Comparison of ENCODE assay signal across 9 cellular contexts in the genomic region with DNA sequence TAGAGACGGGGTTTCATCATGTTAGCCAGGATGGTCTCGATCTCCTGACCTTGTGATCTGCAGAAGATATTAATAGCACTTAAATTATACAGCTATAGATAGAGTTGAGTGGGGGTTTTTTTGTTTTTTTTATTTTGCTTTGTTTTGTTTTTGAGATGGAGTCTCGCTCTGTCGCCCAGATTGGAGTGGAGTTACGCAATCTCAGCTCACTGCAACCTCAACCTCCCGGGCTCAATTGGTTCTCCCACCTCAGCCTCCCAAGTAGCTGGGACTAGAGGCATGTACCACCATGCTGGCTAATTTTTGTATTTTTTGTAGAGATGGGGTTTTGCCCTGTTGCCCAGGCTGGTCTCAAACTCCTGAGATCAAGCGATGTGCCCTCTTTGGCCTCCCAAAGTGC. TPM values are rescaled to one million over a fixed set of nuclear protein-coding genes. Genes with fewer than 3 reads are reported as not detected.
A peak's percentile ranks its signal among the peaks of the same experiment; 100 is the strongest.
DNase-seq lines count a peak whose midpoint lies in the region; FAIRE-seq and TF ChIP-seq lines count a peak whose summit lies in the region.
"Not testable (repeated sequence)": the region's sequence is repeated elsewhere in the genome, so short reads cannot be mapped to it uniquely, and the experiment has no call there.
"Had no signal": no experiment of that assay in that cellular context is flagged by ENCODE, and none has a peak within 500 bp of the region (broad histone marks: within the 10 kb centered on the region; RNA-seq: fewer than 3 reads in every experiment).

No MANE protein-coding gene starts in this region.

- TF ChIP-seq EP300 in Ishikawa (IDR thresholded peaks at IDR 0.05; ENCODE audit: borderline replicate concordance); H1 (IDR thresholded peaks at IDR 0.05; ENCODE audit: borderline replicate concordance in 1 of 2, low read depth in 2 of 2, low read length in 2 of 2): not testable (repeated sequence)

- H2BK15ac ChIP-seq in H1 (ENCODE audit: low read length) = not testable (repeated sequence)

- not testable (repeated sequence) for H4K8ac ChIP-seq in H1 (ENCODE audit: extremely low read depth, insufficient read depth, low read length)

- not testable (repeated sequence) for TF ChIP-seq CTCF in H1 (IDR thresholded peaks at IDR 0.05; ENCODE audit: control extremely low read depth in 1 of 3, insufficient read depth in 1 of 3, low read depth in 1 of 3, low read length in 3 of 3); osteoblast (IDR thresholded peaks at IDR 0.05; ENCODE audit: extremely low read depth, low read depth, low read length)

- not testable (repeated sequence) for H3K18ac ChIP-seq in H1 (ENCODE audit: extremely low read depth, low read length)

- H3K23me2 ChIP-seq in H1 (ENCODE audit: low read depth, low read length) = not testable (repeated sequence)

- H3K23ac ChIP-seq in H1 (ENCODE audit: insufficient read length) = not testable (repeated sequence)

- H3K4me3 ChIP-seq in BLaER1 treated with 17β-estradiol and CSF1 and Interleukin-3, amounts not matched to agents 10 nM and 100 nM; H1 (ENCODE audit: extremely low read depth in 1 of 4, insufficient read depth in 2 of 4, low read depth in 3 of 4, low read length in 4 of 4); osteoblast (ENCODE audit: insufficient read depth, low read length): not testable (repeated sequence)

- not testable (repeated sequence) for H3K14ac ChIP-seq in H1 (ENCODE audit: insufficient read length)

- H4K91ac ChIP-seq in H1 (replicated peaks; ENCODE audit: insufficient read length, low read length) = not testable (repeated sequence)

- not testable (repeated sequence) for H3K27ac ChIP-seq in BLaER1 treated with 17β-estradiol and CSF1 and Interleukin-3, amounts not matched to agents 10 nM and 100 nM; H1 (ENCODE audit: low read depth, low read length); osteoblast (ENCODE audit: low read depth, low read length)

- H3K27me3 ChIP-seq in BLaER1 treated with 17β-estradiol and CSF1 and Interleukin-3, amounts not matched to agents 10 nM and 100 nM; H1 (replicated peaks in 1 of 4; ENCODE audit: control insufficient read depth in 3 of 4, extremely low read depth in 1 of 4, insufficient read depth in 3 of 4, low read length in 3 of 4); osteoblast (ENCODE audit: insufficient read depth, low read length): not testable (repeated sequence)

- H3K79me2 ChIP-seq in H1 (ENCODE audit: control insufficient read depth in 1 of 2, insufficient read depth in 2 of 2, low read length in 2 of 2) = not testable (repeated sequence)
- H3K79me2 ChIP-seq in osteoblast (ENCODE audit: insufficient read depth, low read length) = peaks cover 12% of the 10 kb centered on the region

- H3K79me1 ChIP-seq in H1 (ENCODE audit: low read depth, low read length) = not testable (repeated sequence)

- FAIRE-seq in H1 (lab: Jason Lieb, UNC) = not testable (repeated sequence)

- H3K4me2 ChIP-seq in BLaER1 treated with 17β-estradiol and CSF1 and Interleukin-3, amounts not matched to agents 10 nM and 100 nM = peak overlapping the region in 6 of 11 experiments; percentile 19 to 38 (median 26); a peak in 7 of 22 replicates
- H3K4me2 ChIP-seq in H1 (ENCODE audit: insufficient read depth in 1 of 2, low read depth in 2 of 2, low read length in 2 of 2); osteoblast (ENCODE audit: insufficient read depth, low read length): not testable (repeated sequence)

- not testable (repeated sequence) for H4K5ac ChIP-seq in H1 (ENCODE audit: insufficient read length, low read depth, low read length)

- not testable (repeated sequence) for H3K4ac ChIP-seq in H1 (replicated peaks; ENCODE audit: insufficient read length, low read depth, low read length)

- 91% methylated on average over 7 of the region's 7 CpGs; no CpG with 5 or more reads in 1 of the 2 experiments for WGBS in H1 (ENCODE audit: extremely low coverage in 1 of 2, insufficient coverage in 1 of 2, insufficient read length in 1 of 2, insufficient replicate concordance in 2 of 2, low coverage in 1 of 2, low lambda C conversion rate in 2 of 2, missing lambda C conversion rate in 1 of 2), 2 experiments

- H2AK5ac ChIP-seq in H1 (ENCODE audit: low read depth, low read length) = not testable (repeated sequence)

- TF ChIP-seq POLR2A in H1 (IDR thresholded peaks at IDR 0.05; ENCODE audit: control extremely low read depth in 1 of 2, low read depth in 2 of 2, low read length in 2 of 2) = not testable (repeated sequence)

- H4K20me1 ChIP-seq in BLaER1 treated with 17β-estradiol and CSF1 and Interleukin-3, amounts not matched to agents 10 nM and 100 nM; H1 (replicated peaks in 1 of 2; ENCODE audit: control insufficient read depth in 1 of 2, insufficient read depth in 2 of 2, low read length in 2 of 2); osteoblast (ENCODE audit: insufficient read depth, low read length): not testable (repeated sequence)

- CTCF ChIA-PET in H1 (lab: Charles Lee; ENCODE audit: partially characterized antibody) = interaction anchor here (0.6 to 1.3 kb wide), 3 partner anchors 14 to 169 kb away, joined by 3 to 4 read pairs (median 3); no protein-coding TSS in a partner anchor

- not testable (repeated sequence) for H3K9ac ChIP-seq in BLaER1 treated with 17β-estradiol and CSF1 and Interleukin-3, amounts not matched to agents 10 nM and 100 nM; H1 (replicated peaks in 1 of 4; ENCODE audit: extremely low read depth in 1 of 4, low read depth in 3 of 4, low read length in 3 of 4)

- H3K36me3 ChIP-seq in BLaER1 treated with 17β-estradiol and CSF1 and Interleukin-3, amounts not matched to agents 10 nM and 100 nM = peaks cover 0 to 15% (median 8%) of the 10 kb centered on the region in 11 experiments; a peak in 17 of 22 replicates
- not testable (repeated sequence) for H3K36me3 ChIP-seq in H1 (ENCODE audit: control insufficient read depth in 2 of 4, insufficient read depth in 4 of 4, low read length in 3 of 4); osteoblast (ENCODE audit: insufficient read depth, low read length)

- not testable (repeated sequence) for H2BK120ac ChIP-seq in H1 (replicated peaks; ENCODE audit: low read depth, low read length)

- not testable (repeated sequence) for H2AFZ ChIP-seq in H1 (ENCODE audit: low read length)
- H2AFZ ChIP-seq in osteoblast (ENCODE audit: low read length) = peak overlapping the region; percentile 39

- not testable (repeated sequence) for H2BK5ac ChIP-seq in H1 (ENCODE audit: low read depth, low read length)

- not testable (repeated sequence) for TF ChIP-seq RAD21 in Ishikawa (IDR thresholded peaks at IDR 0.05; ENCODE audit: low read depth); H1 (IDR thresholded peaks at IDR 0.05 in 1 of 2, conservative IDR thresholded peaks at IDR 0.05 in 1 of 2; ENCODE audit: low read depth in 2 of 2, low read length in 2 of 2)

- POLR2A ChIA-PET in H1 (lab: Charles Lee; ENCODE audit: partially characterized antibody) = interaction anchor here (0.6 to 1.5 kb wide), 5 partner anchors 24 to 59 kb away, joined by 3 to 6 read pairs (median 3); no protein-coding TSS in a partner anchor

- H3K56ac ChIP-seq in H1 (replicated peaks; ENCODE audit: insufficient read length, low read depth, low read length) = not testable (repeated sequence)

- DNase-seq in H1 (ENCODE audit: low read depth in 1 of 2, low spot score in 2 of 2); osteoblast (ENCODE audit: insufficient read length, low spot score, missing footprints): not testable (repeated sequence)

- H3K9me3 ChIP-seq in BLaER1 treated with 17β-estradiol and CSF1 and Interleukin-3, amounts not matched to agents 10 nM and 100 nM (replicated peaks in 1 of 11) = peaks cover 0 to 17% (median 12%) of the 10 kb centered on the region in 11 experiments; a peak in 12 of 22 replicates
- not testable (repeated sequence) for H3K9me3 ChIP-seq in H1 (ENCODE audit: insufficient read depth in 2 of 2, low read depth in 1 of 2, low read length in 1 of 2); osteoblast (ENCODE audit: low read depth, low read length)

- peaks cover 17 to 32% (median 21%) of the 10 kb centered on the region in 10 experiments for H3K4me1 ChIP-seq in BLaER1 treated with 17β-estradiol and CSF1 and Interleukin-3, amounts not matched to agents 10 nM and 100 nM
- not testable (repeated sequence) for H3K4me1 ChIP-seq in H1 (replicated peaks in 1 of 4; ENCODE audit: control insufficient read depth in 3 of 4, insufficient read depth in 4 of 4, low read length in 3 of 4)
- peaks cover 11% of the 10 kb centered on the region for H3K4me1 ChIP-seq in osteoblast (ENCODE audit: insufficient read depth, low read length)

- H2BK20ac ChIP-seq in H1 (ENCODE audit: low read length) = not testable (repeated sequence)

- not testable (repeated sequence) for H2BK12ac ChIP-seq in H1 (ENCODE audit: low read depth, low read length)

TF ChIP-seq in Ishikawa, 13 proteins besides CTCF, POLR2A, EP300 and RAD21:
- peak; percentile 76 for TF ChIP-seq CEBPB (IDR thresholded peaks at IDR 0.05)

TF ChIP-seq in H1, 55 proteins besides CTCF, POLR2A, EP300 and RAD21:
- peak; percentile 71; the same call in 1 of the 2 replicates for TF ChIP-seq CEBPB (IDR thresholded peaks at IDR 0.05; ENCODE audit: low read depth, low read length)
TF ChIP-seq in H1: peak in this region for 1; not testable (repeated sequence) for 54.

RNA-seq across cellular contexts. Expression of gene TEX14, which starts 1.8 kb away (rescaled TPM):
- total RNA-seq in H1 (2021; fragmentation: NEBNext Ultra II Directional; extraction: Animal tissue kit (Norgen Biotek cat#: 25700)) = 0.88 and 2.5 TPM in 2 replicates
- polyA plus RNA-seq in H1 (2011; rRNA removed) = 0.55 and 0.83 TPM in 2 replicates
- polyA plus RNA-seq in H1 (2011; cell fraction: cytosol; rRNA removed) = 0.75 TPM
- 0.43 TPM for polyA plus RNA-seq in H1 (2011; cell fraction: nucleus; rRNA removed)
- polyA plus RNA-seq in H1 (2012, experiment 1 of 2) = 1.4 to 2.1 TPM (median 1.8 TPM) in 4 replicates
- 0.13 TPM for polyA plus RNA-seq in H1 (2012, experiment 2 of 2)
- 1.9 TPM for polyA plus RNA-seq in H1 (2013, experiment 1 of 2)
- polyA plus RNA-seq in H1 (2013, experiment 2 of 2) = 1.4 TPM
- polyA minus RNA-seq in H1 (2011; rRNA and poly(A)+ RNA removed) = 0.56 and 0.60 TPM in 2 replicates
- 0.22 TPM for polyA minus RNA-seq in H1 (2011; cell fraction: cytosol; rRNA and poly(A)+ RNA removed)
- polyA minus RNA-seq in H1 (2011; cell fraction: nucleus; rRNA and poly(A)+ RNA removed) = 1.1 TPM
- total RNA-seq in osteoblast = under 0.01 TPM in 2 replicates
- total RNA-seq: Daoy, G401 had no signal
- polyA plus RNA-seq: CD14-positive monocyte; CD4-positive, alpha-beta memory T cell; CD8-positive, alpha-beta memory T cell had no signal

RNA-seq across cellular contexts. Expression of gene RAD51C, which starts 2.4 kb away (rescaled TPM):
- 10.2 and 10.4 TPM in 2 replicates for total RNA-seq in H1 (2021; fragmentation: NEBNext Ultra II Directional; extraction: Animal tissue kit (Norgen Biotek cat#: 25700))
- polyA plus RNA-seq in H1 (2011; rRNA removed) = 9.6 and 21.7 TPM in 2 replicates
- polyA plus RNA-seq in H1 (2011; cell fraction: cytosol; rRNA removed) = 23.1 TPM
- 4.2 TPM for polyA plus RNA-seq in H1 (2011; cell fraction: nucleus; rRNA removed)
- 21.6 to 35.9 TPM (median 23.9 TPM) in 4 replicates for polyA plus RNA-seq in H1 (2012, experiment 1 of 2)
- 9.4 TPM for polyA plus RNA-seq in H1 (2012, experiment 2 of 2)
- 22.2 TPM for polyA plus RNA-seq in H1 (2013, experiment 1 of 2)
- polyA plus RNA-seq in H1 (2013, experiment 2 of 2) = 22.3 TPM
- polyA minus RNA-seq in H1 (2011; rRNA and poly(A)+ RNA removed) = 16.8 and 25.2 TPM in 2 replicates
- polyA minus RNA-seq in H1 (2011; cell fraction: cytosol; rRNA and poly(A)+ RNA removed) = 8.7 TPM
- 12.5 TPM for polyA minus RNA-seq in H1 (2011; cell fraction: nucleus; rRNA and poly(A)+ RNA removed)
- 17.4 and 17.7 TPM in 2 replicates for total RNA-seq in osteoblast
